In the genomic region with DNA sequence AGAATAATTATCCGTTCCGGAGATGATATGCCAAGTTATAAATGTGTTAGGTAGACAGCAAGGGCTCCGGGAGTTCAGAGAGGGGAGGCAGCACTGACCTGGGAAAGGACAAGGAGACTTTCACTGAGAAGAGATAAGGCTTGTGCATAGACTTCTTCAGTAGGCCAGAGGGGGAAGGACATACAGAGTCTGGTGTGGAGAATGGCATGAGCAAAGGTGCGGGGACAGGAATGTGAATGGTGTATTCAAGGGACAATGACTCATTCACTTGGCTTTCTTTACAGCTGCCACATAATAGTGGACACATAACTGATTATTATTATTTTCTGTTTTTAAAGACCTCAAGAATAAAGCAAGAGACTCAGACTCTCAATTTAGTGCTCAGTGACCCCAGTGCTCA, we compare ENCODE assay signal across 18 cellular contexts. TPM values are rescaled to one million over a fixed set of nuclear protein-coding genes. Genes with fewer than 3 reads are reported as not detected.
DNase-seq lines count a peak whose midpoint lies in the region; ATAC-seq, FAIRE-seq and TF ChIP-seq lines count a peak whose summit lies in the region.
"Had no signal": no experiment of that assay in that cellular context is flagged by ENCODE, and none has a peak within 500 bp of the region (broad histone marks: within the 10 kb centered on the region; RNA-seq: fewer than 3 reads in every experiment).

No MANE protein-coding gene starts in this region.

- H3K9me3 ChIP-seq in endothelial cell of umbilical vein (replicated peaks; ENCODE audit: control insufficient read depth, insufficient read depth, low read length) (no peaks in the 10 kb centered on the region), psoas muscle (no peaks in the 10 kb centered on the region)

- H3K27me3 ChIP-seq in endothelial cell of umbilical vein (ENCODE audit: control insufficient read depth in 2 of 2, insufficient read depth in 2 of 2, low read length in 2 of 2) (no peaks in the 10 kb centered on the region), psoas muscle (ENCODE audit: insufficient read depth in 3 of 3, low read length in 2 of 3) (no peaks in the 10 kb centered on the region)

- 42 to 60% (median 42%) methylated on average over 4 of the region's 4 CpGs for WGBS in psoas muscle, 3 donors

- H3K36me3 Mint-ChIP-seq in T-helper 2 cell treated with Interferon-gamma antibody and Interleukin-4, amounts not matched to agents 5 μg/mL and 100 μg/mL, for 36 hours (ENCODE audit: low read depth), result no peaks in the 10 kb centered on the region
- H3K36me3 Mint-ChIP-seq: brain had no signal

- intact Hi-C loops in endothelial cell of umbilical vein (cut with micrococcal nuclease) (no loop called here), psoas muscle (cut with DNase I) (no loop called here)

- no peak overlapping the region for H3K4me3 Mint-ChIP-seq in T-helper 2 cell treated with Interferon-gamma antibody and Interleukin-4, amounts not matched to agents 5 μg/mL and 100 μg/mL, for 36 hours
- H3K4me3 Mint-ChIP-seq: activated CD4-positive, alpha-beta T cell treated with anti-CD3 and anti-CD28 coated beads, Interleukin-2, amount 10 ng/mL, durations not matched to agents 24 days and 14 days; brain; endodermal cell; nephron progenitor cell; stimulated activated naive CD8-positive, alpha-beta T cell treated with anti-CD3 and anti-CD28 coated beads, Interleukin-15, amount 100 ng/mL, for 72 hours had no signal

- no peak overlapping the region for H3K4me3 ChIP-seq in endothelial cell of umbilical vein (replicated peaks in 1 of 3; ENCODE audit: insufficient read depth in 1 of 3, low read depth in 1 of 3, low read length in 3 of 3)
- H3K4me3 ChIP-seq in psoas muscle, result no peak overlapping the region

- H3K27ac ChIP-seq in endothelial cell of umbilical vein (ENCODE audit: insufficient read depth, low read depth, low read length), result no peak overlapping the region
- no peak overlapping the region for H3K27ac ChIP-seq in psoas muscle

- dilution Hi-C loops in endothelial cell of umbilical vein (cut with MboI; ENCODE audit: extremely low pct_ligation_motif_present, low sequenced_read_pairs), result no loop called here

- TF ChIP-seq CTCF in endothelial cell of umbilical vein (IDR thresholded peaks at IDR 0.05; ENCODE audit: extremely low read depth in 1 of 2, insufficient read depth in 1 of 2, low read depth in 1 of 2, low read length in 2 of 2) (no peak), psoas muscle (IDR thresholded peaks at IDR 0.05) (no peak), GM20000 (IDR thresholded peaks at IDR 0.05; ENCODE audit: extremely low read depth, missing control alignments) (no peak)

- no peak overlapping the region for H3K4me2 ChIP-seq in endothelial cell of umbilical vein (ENCODE audit: insufficient read depth, low read length)

- CTCF ChIA-PET in endothelial cell of umbilical vein (lab: Charles Lee), result interaction anchor here (2.0 to 14.3 kb wide), 3 partner anchors 10 to 336 kb away, joined by 4 to 247 read pairs (median 64); no protein-coding TSS in a partner anchor

- H3K36me3 ChIP-seq in endothelial cell of umbilical vein (ENCODE audit: control insufficient read depth in 2 of 2, extremely low read depth in 1 of 2, insufficient read depth in 2 of 2, low read length in 2 of 2) (no peaks in the 10 kb centered on the region), psoas muscle (ENCODE audit: insufficient read depth in 1 of 2, low read depth in 1 of 2) (no peaks in the 10 kb centered on the region)

- no peaks in the 10 kb centered on the region for H3K9me1 ChIP-seq in endothelial cell of umbilical vein (replicated peaks; ENCODE audit: control insufficient read depth, extremely low read depth, insufficient read depth, low read length)

- POLR2A ChIA-PET in endothelial cell of umbilical vein (lab: Charles Lee), result no interaction called here

- no peaks in the 10 kb centered on the region for H3K79me2 ChIP-seq in endothelial cell of umbilical vein (ENCODE audit: control insufficient read depth, insufficient read depth, low read length)

- H3K4me1 Mint-ChIP-seq in T-helper 2 cell treated with Interferon-gamma antibody and Interleukin-4, amounts not matched to agents 5 μg/mL and 100 μg/mL, for 36 hours (ENCODE audit: low read depth), result peaks cover 3% of the 10 kb centered on the region
- H3K4me1 Mint-ChIP-seq: stimulated activated naive CD8-positive, alpha-beta T cell treated with anti-CD3 and anti-CD28 coated beads, Interleukin-15, amount 100 ng/mL, for 72 hours had no signal

- FAIRE-seq in RCC 7860 (lab: Jason Lieb, UNC) (no peak), endothelial cell of umbilical vein (lab: Jason Lieb, UNC) (peak; percentile 74)

- H4K20me1 ChIP-seq in endothelial cell of umbilical vein (replicated peaks; ENCODE audit: control insufficient read depth, extremely low read depth, insufficient read depth, low read length), result no peaks in the 10 kb centered on the region

- peaks cover 31% of the 10 kb centered on the region for H3K4me1 ChIP-seq in endothelial cell of umbilical vein (ENCODE audit: control insufficient read depth, extremely low read depth, insufficient read depth, low read length)
- peaks cover 11% of the 10 kb centered on the region for H3K4me1 ChIP-seq in psoas muscle

- no peak overlapping the region for H3K27ac Mint-ChIP-seq in T-helper 2 cell treated with Interferon-gamma antibody and Interleukin-4, amounts not matched to agents 5 μg/mL and 100 μg/mL, for 36 hours
- H3K27ac Mint-ChIP-seq: activated CD4-positive, alpha-beta T cell treated with anti-CD3 and anti-CD28 coated beads, Interleukin-2, amount 10 ng/mL, durations not matched to agents 24 days and 14 days; endodermal cell; nephron progenitor cell; stimulated activated naive CD8-positive, alpha-beta T cell treated with anti-CD3 and anti-CD28 coated beads, Interleukin-15, amount 100 ng/mL, for 72 hours had no signal

- H3K27me3 Mint-ChIP-seq in T-helper 2 cell treated with Interferon-gamma antibody and Interleukin-4, amounts not matched to agents 5 μg/mL and 100 μg/mL, for 36 hours (ENCODE audit: low read depth), result peaks cover 16% of the 10 kb centered on the region
- H3K27me3 Mint-ChIP-seq: stimulated activated naive CD8-positive, alpha-beta T cell treated with anti-CD3 and anti-CD28 coated beads, Interleukin-15, amount 100 ng/mL, for 72 hours had no signal

- no peak overlapping the region for H3K9ac ChIP-seq in endothelial cell of umbilical vein (replicated peaks; ENCODE audit: extremely low read depth, insufficient read depth, low read length)

- no TSS peak for BruUV-seq in endothelial cell of umbilical vein (replicated peaks; lab: Mats Ljungman, UMichigan)

- H2AFZ ChIP-seq in endothelial cell of umbilical vein (ENCODE audit: low read depth, low read length), result no peak overlapping the region

- DNase-seq in H4 (ENCODE audit: low spot score) (peak; percentile 42), RCC 7860 (ENCODE audit: low spot score) (peak; percentile 38), endothelial cell of umbilical vein (ENCODE audit: low read depth, low spot score) (peak; percentile 56), psoas muscle (no peak), GM20000 (ENCODE audit: low spot score) (no peak), NCI-H2196 (lab: John Stamatoyannopoulos, UW; ENCODE audit: unreplicated experiment) (no peak), NCI-H1436 (lab: John Stamatoyannopoulos, UW) (no peak)
- DNase-seq in T-helper 2 cell treated with Interferon-gamma antibody and Interleukin-4, amounts not matched to agents 5 μg/mL and 100 μg/mL, for 36 hours (ENCODE audit: low spot score), result no peak
- DNase-seq: activated CD4-positive, alpha-beta T cell treated with anti-CD3 and anti-CD28 coated beads, Interleukin-2, amount 10 ng/mL, durations not matched to agents 24 days and 14 days; endodermal cell; left cardiac atrium; MV-4-11; nephron progenitor cell; stimulated activated naive CD8-positive, alpha-beta T cell treated with anti-CD3 and anti-CD28 coated beads, Interleukin-15, amount 100 ng/mL, for 72 hours had no signal

- no peaks in the 10 kb centered on the region for H3K9me3 Mint-ChIP-seq in T-helper 2 cell treated with Interferon-gamma antibody and Interleukin-4, amounts not matched to agents 5 μg/mL and 100 μg/mL, for 36 hours
- H3K9me3 Mint-ChIP-seq: activated CD4-positive, alpha-beta T cell treated with anti-CD3 and anti-CD28 coated beads, Interleukin-2, amount 10 ng/mL, durations not matched to agents 24 days and 14 days; endodermal cell; nephron progenitor cell; stimulated activated naive CD8-positive, alpha-beta T cell treated with anti-CD3 and anti-CD28 coated beads, Interleukin-15, amount 100 ng/mL, for 72 hours had no signal

- ATAC-seq in psoas muscle, result peak; percentile 44 to 81 (median 64)
- ATAC-seq: stimulated activated naive CD8-positive, alpha-beta T cell treated with anti-CD3 and anti-CD28 coated beads, Interleukin-15, amount 100 ng/mL, for 72 hours had no signal

- TF ChIP-seq POLR2A in endothelial cell of umbilical vein (IDR thresholded peaks at IDR 0.05; ENCODE audit: low read depth, low read length), result no peak

TF ChIP-seq in endothelial cell of umbilical vein, 7 proteins besides CTCF, POLR2A, EP300 and RAD21 (continues in another document):
- TF ChIP-seq MYC (IDR thresholded peaks at IDR 0.05; ENCODE audit: low read depth, low read length) (no peak), JUN (IDR thresholded peaks at IDR 0.05; ENCODE audit: borderline replicate concordance, insufficient read depth, insufficient read length, low read depth) (peak; percentile 66)

RNA-seq across cellular contexts. Expression of gene ACBD6, which starts 24.9 kb away (rescaled TPM):
- 66.9 and 67.6 TPM in 2 replicates for total RNA-seq in H4 (2014; rRNA removed; shearing (Covaris generic))
- 52.8 and 56.4 TPM in 2 replicates for total RNA-seq in endothelial cell of umbilical vein
- 53.2 and 55.6 TPM in 2 replicates for polyA plus RNA-seq in endothelial cell of umbilical vein
- polyA plus RNA-seq in endothelial cell of umbilical vein (2011; cell fraction: cytosol; rRNA removed), result 52.3 and 55.4 TPM in 2 replicates
- 144 and 145 TPM in 2 replicates for polyA plus RNA-seq in endothelial cell of umbilical vein (2011; cell fraction: nucleus; rRNA removed)
- 70.2 and 83.7 TPM in 2 replicates for polyA plus RNA-seq in endothelial cell of umbilical vein (2012)
- 67.8 and 75.5 TPM in 2 replicates for polyA minus RNA-seq in endothelial cell of umbilical vein
- polyA minus RNA-seq in endothelial cell of umbilical vein (2011; cell fraction: cytosol; rRNA and poly(A)+ RNA removed), result 35.9 TPM
- 101 and 113 TPM in 2 replicates for polyA minus RNA-seq in endothelial cell of umbilical vein (2011; cell fraction: nucleus; rRNA and poly(A)+ RNA removed)
- total RNA-seq in psoas muscle, result 10 to 100 TPM; 12.6 to 20.4 (median 15.0) TPM
- polyA plus RNA-seq in psoas muscle, result 10 to 100 TPM; 14.9 to 19.1 (median 17.8) TPM

RNA-seq across cellular contexts. Expression of gene OVAAL, which starts 31.5 kb away (rescaled TPM):
- total RNA-seq in H4 (2014; rRNA removed; shearing (Covaris generic)), result not detected in 2 replicates
- total RNA-seq in endothelial cell of umbilical vein (not detected in 2 replicates), psoas muscle (not detected)
- polyA plus RNA-seq in endothelial cell of umbilical vein (0.04 TPM in 1 of 2 replicates, not detected in the other), psoas muscle (under 1 TPM in 1 of 3 donors, not detected in 2; 0.04 TPM)
- not detected in 2 replicates for polyA plus RNA-seq in endothelial cell of umbilical vein (2011; cell fraction: cytosol; rRNA removed)
- polyA plus RNA-seq in endothelial cell of umbilical vein (2011; cell fraction: nucleus; rRNA removed), result 0.14 TPM in 1 of 2 replicates, not detected in the other
- 0.14 TPM in 1 of 2 replicates, not detected in the other for polyA plus RNA-seq in endothelial cell of umbilical vein (2012)
- not detected in 2 replicates for polyA minus RNA-seq in endothelial cell of umbilical vein
- not detected for polyA minus RNA-seq in endothelial cell of umbilical vein (2011; cell fraction: cytosol; rRNA and poly(A)+ RNA removed)
- not detected in 2 replicates for polyA minus RNA-seq in endothelial cell of umbilical vein (2011; cell fraction: nucleus; rRNA and poly(A)+ RNA removed)
- total RNA-seq: activated CD4-positive, alpha-beta T cell treated with anti-CD3 and anti-CD28 coated beads, Interleukin-2, amount 10 ng/mL, durations not matched to agents 24 days and 14 days; endodermal cell; G401; glomerular endothelial cell; T-helper 2 cell treated with Interferon-gamma antibody and Interleukin-4, amounts not matched to agents 100 ng/mL and 5 ng/mL, for 36 hours had no signal

Comparison
In these comparisons a context has a peak if more than half of its experiments do, and no peak if none do; other contexts are left out.
1. DNase-seq: peak in H4 (single experiment), RCC 7860 (single experiment) and endothelial cell of umbilical vein (single experiment); none in psoas muscle (0 of 2), T-helper 2 cell treated with Interferon-gamma antibody and Interleukin-4, amounts not matched to agents 5 μg/mL and 100 μg/mL, for 36 hours (single experiment), GM20000 (single experiment), NCI-H2196 (single experiment) and NCI-H1436 (single experiment).